Comparison of ENCODE assay signal across 37 cellular contexts in the genomic region with DNA sequence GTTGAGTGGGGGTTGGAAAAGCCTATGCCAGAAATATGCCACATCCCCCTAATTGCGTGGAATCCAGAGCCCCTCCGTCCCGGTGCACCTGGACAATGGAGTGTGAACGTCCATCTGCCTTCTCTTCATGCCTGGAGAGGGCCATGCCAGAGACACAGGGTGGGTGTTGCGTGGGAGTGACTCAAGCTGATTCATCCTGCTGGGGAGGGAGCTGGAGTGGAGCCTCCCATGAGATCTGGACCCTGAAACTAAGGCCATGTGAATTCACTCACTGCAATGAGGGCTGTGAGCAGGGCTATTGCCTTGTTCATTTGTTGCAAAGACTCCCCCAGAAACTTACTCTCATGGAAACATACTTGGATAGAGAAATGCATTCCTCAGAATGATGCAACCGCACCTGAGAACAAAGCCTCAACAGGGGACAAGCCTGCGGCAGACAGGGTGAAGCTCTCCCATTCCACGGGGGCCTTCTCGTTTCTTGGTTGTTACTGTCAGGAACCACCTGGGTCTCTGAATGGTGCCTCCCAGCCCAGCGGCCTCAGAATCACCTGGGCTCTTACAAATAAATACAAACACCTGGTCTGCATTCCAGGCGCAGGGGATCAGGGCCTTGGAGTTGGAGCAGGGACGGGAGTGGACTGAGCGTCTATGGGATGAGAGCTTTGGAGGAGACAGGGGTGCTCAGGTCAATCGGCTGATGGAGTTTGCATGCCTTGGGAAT.
DNase-seq lines count a peak whose midpoint lies in the region; ATAC-seq and TF ChIP-seq lines count a peak whose summit lies in the region.
"Had no signal": no experiment of that assay in that cellular context is flagged by ENCODE, and none has a peak within 500 bp of the region (broad histone marks: within the 10 kb centered on the region; RNA-seq: fewer than 3 reads in every experiment).

No MANE protein-coding gene starts in this region.

- H3K36me3 Mint-ChIP-seq in WTC11, result peaks cover 16% of the 10 kb centered on the region
- H3K36me3 Mint-ChIP-seq: CD4-positive, CD25-positive, alpha-beta regulatory T cell had no signal

- H2BK5ac ChIP-seq in mesendoderm (ENCODE audit: low read length), result peak overlapping the region; percentile 5

- peak; percentile 84 for ATAC-seq in WTC11
- no peak for ATAC-seq in HG02623 (IDR thresholded peaks at IDR 0.05; ENCODE audit: unreplicated experiment)
- ATAC-seq: activated CD4-positive, CD25-positive, alpha-beta regulatory T cell treated with anti-CD3 and anti-CD28 coated beads, Interleukin-2, amount 50 U/mL, for 24 hours; body of pancreas; SK-N-SH treated with all-trans-retinoic acid at 6 μM for 48 hours; stimulated activated naive CD8-positive, alpha-beta T cell treated with anti-CD3 and anti-CD28 coated beads, Interleukin-15, amount 100 ng/mL, for 72 hours had no signal

- no peaks in the 10 kb centered on the region for H3K79me1 ChIP-seq in mesendoderm (ENCODE audit: low read length)

- TF ChIP-seq CTCF in WTC11 (IDR thresholded peaks at IDR 0.05), result no peak

- H3K27me3 ChIP-seq in mesendoderm (ENCODE audit: insufficient read depth, low read length, poor library complexity), result no peaks in the 10 kb centered on the region
- H3K27me3 ChIP-seq: body of pancreas had no signal

- H3K18ac ChIP-seq in mesendoderm (ENCODE audit: low read length), result no peak overlapping the region

- H2BK120ac ChIP-seq in mesendoderm (ENCODE audit: low read depth, low read length), result no peak overlapping the region

- no peak overlapping the region for H3K27ac ChIP-seq in mesendoderm (ENCODE audit: low read depth, low read length)
- H3K27ac ChIP-seq: adrenal gland, body of pancreas, esophagus muscularis mucosa, heart left ventricle, parathyroid adenoma, PC-9, spleen, thoracic aorta had no signal

- H3K4me3 ChIP-seq in mesendoderm (ENCODE audit: low read length), result no peak overlapping the region
- H3K4me3 ChIP-seq: adrenal gland, body of pancreas, esophagus muscularis mucosa, heart left ventricle, PC-9, spleen, thoracic aorta had no signal

- no peaks in the 10 kb centered on the region for H3K27me3 Mint-ChIP-seq in WTC11 (ENCODE audit: low read depth)
- H3K27me3 Mint-ChIP-seq: CD4-positive, CD25-positive, alpha-beta regulatory T cell; stimulated activated naive CD8-positive, alpha-beta T cell treated with anti-CD3 and anti-CD28 coated beads, Interleukin-15, amount 100 ng/mL, for 72 hours had no signal

- no peaks in the 10 kb centered on the region for H3K36me3 ChIP-seq in mesendoderm (ENCODE audit: control insufficient read depth, insufficient read depth, low read length)
- H3K36me3 ChIP-seq: adrenal gland, esophagus muscularis mucosa, heart left ventricle, spleen, thoracic aorta had no signal

- POLR2A ChIA-PET in WTC11 (lab: Charles Lee), result interaction anchor here (1.2 to 1.3 kb wide), 2 partner anchors 14 to 27 kb away, joined by 3 read pairs; no protein-coding TSS in a partner anchor

- H3K9ac ChIP-seq in mesendoderm (ENCODE audit: low read length), result no peak overlapping the region
- H3K9ac ChIP-seq: parathyroid adenoma had no signal

- peak overlapping the region; percentile 82 for H3K27ac Mint-ChIP-seq in WTC11
- H3K27ac Mint-ChIP-seq: activated naive CD4-positive, alpha-beta T cell treated with anti-CD3 and anti-CD28 coated beads for 36 hours; activated T-helper 1 cell treated with anti-CD3 and anti-CD28 coated beads, Interleukin-12 subunit alpha, Interleukin-12 subunit beta, Interleukin-2, Interleukin-4 antibody, amounts not matched to agents 30 ng/mL and 10 ng/mL and 1 ng/mL, durations not matched to agents 14 hours and 24 hours and 36 hours; CD4-positive, CD25-positive, alpha-beta regulatory T cell; stimulated activated naive CD8-positive, alpha-beta T cell treated with anti-CD3 and anti-CD28 coated beads, Interleukin-15, amount 100 ng/mL, for 72 hours had no signal

- no peak overlapping the region for H3K4me3 Mint-ChIP-seq in WTC11
- H3K4me3 Mint-ChIP-seq: activated naive CD4-positive, alpha-beta T cell treated with anti-CD3 and anti-CD28 coated beads for 36 hours; activated T-helper 1 cell treated with anti-CD3 and anti-CD28 coated beads, Interleukin-12 subunit alpha, Interleukin-12 subunit beta, Interleukin-2, Interleukin-4 antibody, amounts not matched to agents 30 ng/mL and 10 ng/mL and 1 ng/mL, durations not matched to agents 14 hours and 24 hours and 36 hours; CD4-positive, CD25-positive, alpha-beta regulatory T cell; stimulated activated naive CD8-positive, alpha-beta T cell treated with anti-CD3 and anti-CD28 coated beads, Interleukin-15, amount 100 ng/mL, for 72 hours had no signal

- no peak overlapping the region for H2BK15ac ChIP-seq in mesendoderm (replicated peaks; ENCODE audit: low read depth)

- no peak overlapping the region for H3K23ac ChIP-seq in mesendoderm (ENCODE audit: low read length)

- no CpG with 5 or more reads among the region's 14 CpGs for WGBS in mesendoderm (ENCODE audit: extremely low coverage, insufficient coverage, low lambda C conversion rate)

- H3K4me1 Mint-ChIP-seq in WTC11, result peaks cover 11% of the 10 kb centered on the region
- H3K4me1 Mint-ChIP-seq: CD4-positive, CD25-positive, alpha-beta regulatory T cell; stimulated activated naive CD8-positive, alpha-beta T cell treated with anti-CD3 and anti-CD28 coated beads, Interleukin-15, amount 100 ng/mL, for 72 hours had no signal

- no peak overlapping the region for H4K8ac ChIP-seq in mesendoderm (ENCODE audit: low read depth, low read length)

- CTCF ChIA-PET in WTC11 (lab: Charles Lee), result interaction anchor here (0.9 to 3.5 kb wide), 4 partner anchors 14 to 98 kb away, joined by 3 to 17 read pairs (median 4); no protein-coding TSS in a partner anchor

- no peak overlapping the region for H2AK5ac ChIP-seq in mesendoderm (ENCODE audit: low read length)

- H4K5ac ChIP-seq in mesendoderm (ENCODE audit: low read length), result no peak overlapping the region

- peak; percentile 0 for DNase-seq in A172 (ENCODE audit: low spot score)
- DNase-seq in HT1080 (ENCODE audit: low read depth), result peak; percentile 8
- peak; percentile 66 for DNase-seq in WTC11 (ENCODE audit: low spot score)
- DNase-seq in mesendoderm, result peak; percentile 74
- no peak for DNase-seq in NCI-H1694 (lab: John Stamatoyannopoulos, UW)
- DNase-seq in NCI-H1105 treated with DMSO at 0.1 percent for 48 hours (lab: John Stamatoyannopoulos, UW), result no peak
- DNase-seq in SHP77 treated with DMSO at 0.1 percent for 48 hours (lab: John Stamatoyannopoulos, UW), result no peak
- DNase-seq: activated CD4-positive, alpha-beta T cell treated with anti-CD3 and anti-CD28 coated beads, Interleukin-2, amount 50 U/mL, for 4 hours; activated CD8-positive, alpha-beta memory T cell treated with anti-CD3 and anti-CD28 coated beads, Interleukin-2, amount 50 U/mL, for 4 hours; activated naive CD4-positive, alpha-beta T cell treated with anti-CD3 and anti-CD28 coated beads for 36 hours; adrenal gland; AML-193; body of pancreas; Calu3; CD4-positive, CD25-positive, alpha-beta regulatory T cell; cerebellar nuclear complex; dermis blood vessel endothelial cell; DND-41; foreskin melanocyte; GOT3; mammary epithelial cell; NCI-H1048; NCI-H1930; NCI-H524 treated with DMSO at 0.1 percent for 48 hours; NK-92 treated with Interleukin-12 subunit alpha and Interleukin-12 subunit beta, amount 100 ng/mL, for 24 hours; PC-9; spleen; stimulated activated naive CD8-positive, alpha-beta T cell treated with anti-CD3 and anti-CD28 coated beads, Interleukin-15, amount 100 ng/mL, for 72 hours; T-helper 2 cell had no signal

- peak overlapping the region; percentile 58 for H3K56ac ChIP-seq in mesendoderm (ENCODE audit: low read length)

- H3K4me1 ChIP-seq in mesendoderm (ENCODE audit: control insufficient read depth, low read depth, low read length), result peaks cover 8% of the 10 kb centered on the region
- H3K4me1 ChIP-seq: adrenal gland, body of pancreas, esophagus muscularis mucosa, heart left ventricle, parathyroid adenoma, spleen had no signal

- H3K4me2 ChIP-seq in mesendoderm (ENCODE audit: low read length), result no peak overlapping the region
- H3K4me2 ChIP-seq: PC-9 had no signal

- H3K9me3 Mint-ChIP-seq in WTC11, result peaks cover 24% of the 10 kb centered on the region
- H3K9me3 Mint-ChIP-seq: activated T-helper 1 cell treated with anti-CD3 and anti-CD28 coated beads, Interleukin-12 subunit alpha, Interleukin-12 subunit beta, Interleukin-2, Interleukin-4 antibody, amounts not matched to agents 30 ng/mL and 10 ng/mL and 1 ng/mL, durations not matched to agents 14 hours and 24 hours and 36 hours had no signal

- no peaks in the 10 kb centered on the region for H3K79me2 ChIP-seq in mesendoderm (ENCODE audit: control insufficient read depth, insufficient read depth, low read length)
- H3K79me2 ChIP-seq: parathyroid adenoma had no signal

- no peak overlapping the region for H3K4ac ChIP-seq in mesendoderm (ENCODE audit: low read depth, low read length)

TF ChIP-seq in WTC11, 78 proteins besides CTCF, POLR2A, EP300 and RAD21 (continues in another document):
- no peak for TF ChIP-seq SMAD4 (CRISPR knock-in tag; IDR thresholded peaks at IDR 0.05)
- TF ChIP-seq, protein P1, sequence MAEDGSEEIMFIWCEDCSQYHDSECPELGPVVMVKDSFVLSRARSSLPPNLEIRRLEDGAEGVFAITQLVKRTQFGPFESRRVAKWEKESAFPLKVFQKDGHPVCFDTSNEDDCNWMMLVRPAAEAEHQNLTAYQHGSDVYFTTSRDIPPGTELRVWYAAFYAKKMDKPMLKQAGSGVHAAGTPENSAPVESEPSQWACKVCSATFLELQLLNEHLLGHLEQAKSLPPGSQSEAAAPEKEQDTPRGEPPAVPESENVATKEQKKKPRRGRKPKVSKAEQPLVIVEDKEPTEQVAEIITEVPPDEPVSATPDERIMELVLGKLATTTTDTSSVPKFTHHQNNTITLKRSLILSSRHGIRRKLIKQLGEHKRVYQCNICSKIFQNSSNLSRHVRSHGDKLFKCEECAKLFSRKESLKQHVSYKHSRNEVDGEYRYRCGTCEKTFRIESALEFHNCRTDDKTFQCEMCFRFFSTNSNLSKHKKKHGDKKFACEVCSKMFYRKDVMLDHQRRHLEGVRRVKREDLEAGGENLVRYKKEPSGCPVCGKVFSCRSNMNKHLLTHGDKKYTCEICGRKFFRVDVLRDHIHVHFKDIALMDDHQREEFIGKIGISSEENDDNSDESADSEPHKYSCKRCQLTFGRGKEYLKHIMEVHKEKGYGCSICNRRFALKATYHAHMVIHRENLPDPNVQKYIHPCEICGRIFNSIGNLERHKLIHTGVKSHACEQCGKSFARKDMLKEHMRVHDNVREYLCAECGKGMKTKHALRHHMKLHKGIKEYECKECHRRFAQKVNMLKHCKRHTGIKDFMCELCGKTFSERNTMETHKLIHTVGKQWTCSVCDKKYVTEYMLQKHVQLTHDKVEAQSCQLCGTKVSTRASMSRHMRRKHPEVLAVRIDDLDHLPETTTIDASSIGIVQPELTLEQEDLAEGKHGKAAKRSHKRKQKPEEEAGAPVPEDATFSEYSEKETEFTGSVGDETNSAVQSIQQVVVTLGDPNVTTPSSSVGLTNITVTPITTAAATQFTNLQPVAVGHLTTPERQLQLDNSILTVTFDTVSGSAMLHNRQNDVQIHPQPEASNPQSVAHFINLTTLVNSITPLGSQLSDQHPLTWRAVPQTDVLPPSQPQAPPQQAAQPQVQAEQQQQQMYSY (CRISPR knock-in tag; IDR thresholded peaks at IDR 0.05), result peak; percentile 74
- TF ChIP-seq HMGA2 (CRISPR knock-in tag; IDR thresholded peaks at IDR 0.05), result no peak

Comparison
In these comparisons a context has a peak if more than half of its experiments do, and no peak if none do; other contexts are left out.
1. DNase-seq: peak in A172 (single experiment), HT1080 (single experiment), WTC11 (single experiment) and mesendoderm (single experiment); none in NCI-H1694 (single experiment), NCI-H1105 treated with DMSO at 0.1 percent for 48 hours (single experiment) and SHP77 treated with DMSO at 0.1 percent for 48 hours (single experiment).